In genomic region chr2:205976120-205976814, GRCh38 we compare ENCODE assay signal across 18 cellular contexts.
DNase-seq lines count a peak whose midpoint lies in the region; ATAC-seq, FAIRE-seq and TF ChIP-seq lines count a peak whose summit lies in the region.
"Had no signal": no experiment of that assay in that cellular context is flagged by ENCODE, and none has a peak within 500 bp of the region (broad histone marks: within the 10 kb centered on the region; RNA-seq: fewer than 3 reads in every experiment).

No MANE protein-coding gene starts in this region.

- H3K4me3 Mint-ChIP-seq in Calu3 (ENCODE audit: low read depth, unreplicated experiment) = no peak overlapping the region
- H3K4me3 Mint-ChIP-seq in mesothelial cell of epicardium = no peak overlapping the region

- H3K9me3 Mint-ChIP-seq in Calu3 (ENCODE audit: low read depth, unreplicated experiment) (no peaks in the 10 kb centered on the region), mesothelial cell of epicardium (peaks cover 16% of the 10 kb centered on the region)

- H3K9ac ChIP-seq in duodenal mucosa (ENCODE audit: low read depth in 1 of 2, low read length in 2 of 2) = no peak overlapping the region
- H3K9ac ChIP-seq: GM23248 had no signal

- H3K4me1 Mint-ChIP-seq in Calu3 (ENCODE audit: low read depth, unreplicated experiment) = peaks cover 37% of the 10 kb centered on the region
- peaks cover 16% of the 10 kb centered on the region for H3K4me1 Mint-ChIP-seq in mesothelial cell of epicardium

- no peak for FAIRE-seq in small intestine (lab: Jason Lieb, UNC)

- H3K36me3 Mint-ChIP-seq in Calu3 (ENCODE audit: insufficient read depth, unreplicated experiment) (peaks cover 14% of the 10 kb centered on the region), mesothelial cell of epicardium (no peaks in the 10 kb centered on the region)

- peak overlapping the region; percentile 34 for H3K27ac ChIP-seq in duodenal mucosa (ENCODE audit: low read depth, low read length)
- H3K27ac ChIP-seq in small intestine (ENCODE audit: low read depth in 1 of 2, low read length in 1 of 2) = peak overlapping the region; percentile 42 to 74
- H3K27ac ChIP-seq: C4-2B, GM23248 had no signal

- 76 to 86% (median 81%) methylated on average over 19 of the region's 19 CpGs for WGBS in small intestine, 3 donors

- no peaks in the 10 kb centered on the region for H3K9me3 ChIP-seq in duodenal mucosa (ENCODE audit: control insufficient read depth in 1 of 2, low read length in 2 of 2)
- no peaks in the 10 kb centered on the region for H3K9me3 ChIP-seq in small intestine (ENCODE audit: control insufficient read depth, low read depth)
- H3K9me3 ChIP-seq: HAP-1 had no signal

- DNase-seq in Calu3 (no peak), mesothelial cell of epicardium (ENCODE audit: low spot score in 2 of 2, unreplicated experiment in 2 of 2) (no peak), small intestine (no peak), occipital lobe (lab: John Stamatoyannopoulos, UW) (no peak)
- DNase-seq: ACHN, AML-193, GF-D8, GM23248, KG1, NCI-H1105 treated with DMSO at 0.1 percent for 48 hours, NCI-H1694 treated with DMSO at 0.1 percent for 48 hours, Right ventricle myocardium superior had no signal

- intact Hi-C loops in Calu3 (cut with micrococcal nuclease; ENCODE audit: unreplicated experiment) = no loop called here

- CTCF ChIA-PET in Calu3 (lab: Charles Lee) = no interaction called here

- peaks cover 12 to 21% of the 10 kb centered on the region in 2 donors for H3K4me1 ChIP-seq in duodenal mucosa (ENCODE audit: control insufficient read depth in 1 of 2, insufficient read depth in 2 of 2, low read length in 2 of 2)
- peaks cover 2 to 6% of the 10 kb centered on the region in 2 donors for H3K4me1 ChIP-seq in small intestine (ENCODE audit: control insufficient read depth in 2 of 2, insufficient read depth in 1 of 2, low read depth in 1 of 2, low read length in 1 of 2)
- H3K4me1 ChIP-seq: HAP-1 had no signal

- TF ChIP-seq CTCF in Calu3 (IDR thresholded peaks at IDR 0.05; ENCODE audit: unreplicated experiment) = no peak
- TF ChIP-seq CTCF in mesothelial cell of epicardium (IDR thresholded peaks at IDR 0.05; ENCODE audit: unreplicated experiment) = no peak

- H3K27me3 Mint-ChIP-seq in Calu3 (ENCODE audit: unreplicated experiment) (no peaks in the 10 kb centered on the region), mesothelial cell of epicardium (ENCODE audit: low read depth) (peaks cover 3% of the 10 kb centered on the region)

- BruUV-seq in Calu3 (replicated peaks; lab: Mats Ljungman, UMichigan) = no TSS peak

- H3K27ac Mint-ChIP-seq in Calu3 (ENCODE audit: unreplicated experiment) (peak overlapping the region; percentile 87), mesothelial cell of epicardium (peak overlapping the region; percentile 59)

- H3K36me3 ChIP-seq in duodenal mucosa (ENCODE audit: control insufficient read depth in 1 of 2, insufficient read depth in 2 of 2, low read length in 2 of 2) (no peaks in the 10 kb centered on the region), small intestine (ENCODE audit: control insufficient read depth in 2 of 2, insufficient read depth in 2 of 2, low read length in 2 of 2) (no peaks in the 10 kb centered on the region)
- H3K36me3 ChIP-seq: HAP-1 had no signal

- no peaks in the 10 kb centered on the region for H3K27me3 ChIP-seq in duodenal mucosa (ENCODE audit: control insufficient read depth in 1 of 2, insufficient read depth in 2 of 2, low read length in 2 of 2)
- no peaks in the 10 kb centered on the region for H3K27me3 ChIP-seq in small intestine (ENCODE audit: control insufficient read depth in 2 of 2, insufficient read depth in 2 of 2, low read length in 2 of 2)

- no peak overlapping the region for H3K4me3 ChIP-seq in duodenal mucosa (ENCODE audit: low read depth in 1 of 2, low read length in 2 of 2)
- H3K4me3 ChIP-seq in small intestine (ENCODE audit: low read depth in 1 of 2, low read length in 2 of 2) = no peak overlapping the region
- H3K4me3 ChIP-seq: GM23248, HAP-1 had no signal

- ATAC-seq in HG03354 (IDR thresholded peaks at IDR 0.05; ENCODE audit: poor library complexity, severe bottlenecking, unreplicated experiment) (no peak), HG03520 (IDR thresholded peaks at IDR 0.05; ENCODE audit: unreplicated experiment) (no peak)
- ATAC-seq: Panc1 had no signal
